ENCODE assay signal across 26 cellular contexts in the genomic region with DNA sequence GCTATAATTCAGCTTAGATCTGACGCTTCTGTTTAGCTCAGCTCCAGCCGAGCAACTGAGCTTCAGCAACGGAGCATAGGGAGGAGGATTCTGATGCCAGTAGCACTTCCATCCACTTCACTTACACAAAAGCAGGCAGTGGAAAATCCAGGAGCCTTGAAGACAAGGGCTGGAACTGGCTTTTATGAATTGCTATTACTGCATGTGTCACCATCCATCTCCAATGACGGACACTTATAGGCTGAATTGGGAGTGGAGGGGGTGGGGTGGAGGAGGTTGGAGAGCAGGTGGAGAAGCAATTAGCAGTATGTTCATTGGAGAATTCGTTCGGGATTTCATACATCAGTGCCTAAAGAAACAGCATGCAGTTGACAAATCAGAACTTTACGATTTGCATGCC.
DNase-seq lines count a peak whose midpoint lies in the region; ATAC-seq and TF ChIP-seq lines count a peak whose summit lies in the region.
"Had no signal": no experiment of that assay in that cellular context is flagged by ENCODE, and none has a peak within 500 bp of the region (broad histone marks: within the 10 kb centered on the region; RNA-seq: fewer than 3 reads in every experiment).

No MANE protein-coding gene starts in this region.

- H3K4me3 Mint-ChIP-seq in nephron progenitor cell = peak overlapping the region; percentile 82
- H3K4me3 Mint-ChIP-seq: activated T-cell treated with anti-CD3 and anti-CD28 coated beads, Interleukin-2, amount 50 U/mL, for 4 hours; CD14-positive monocyte; effector memory CD8-positive, alpha-beta T cell; naive thymus-derived CD8-positive, alpha-beta T cell; stimulated activated memory B cell treated with anti-CD40 and anti-IgM and Interleukin-4, amounts not matched to agents 10 μg/mL and 1 μg/mL and 100 μg/mL, for 72 hours had no signal

- ATAC-seq in GM21825 (IDR thresholded peaks at IDR 0.05; ENCODE audit: unreplicated experiment) = no peak
- ATAC-seq in GM18520 (IDR thresholded peaks at IDR 0.05; ENCODE audit: unreplicated experiment) = no peak
- ATAC-seq: activated T-cell treated with anti-CD3 and anti-CD28 coated beads, Interleukin-2, amount 50 U/mL, for 4 hours; effector memory CD8-positive, alpha-beta T cell; esophagus mucosa; HCT116; left ventricle myocardium superior; naive thymus-derived CD8-positive, alpha-beta T cell; right cardiac atrium; stimulated activated memory B cell treated with anti-CD40 and anti-IgM and Interleukin-4, amounts not matched to agents 10 μg/mL and 1 μg/mL and 100 μg/mL, for 72 hours had no signal

- no peaks in the 10 kb centered on the region for H3K27me3 Mint-ChIP-seq in nephron progenitor cell (ENCODE audit: low read depth, poor library complexity)
- H3K27me3 Mint-ChIP-seq: effector memory CD8-positive, alpha-beta T cell; naive thymus-derived CD8-positive, alpha-beta T cell; stimulated activated memory B cell treated with anti-CD40 and anti-IgM and Interleukin-4, amounts not matched to agents 10 μg/mL and 1 μg/mL and 100 μg/mL, for 72 hours had no signal

- DNase-seq in NCI-H1436 treated with DMSO at 0.1 percent for 48 hours (lab: John Stamatoyannopoulos, UW) (peak; percentile 9), NCI-H524 treated with DMSO at 0.1 percent for 48 hours (lab: John Stamatoyannopoulos, UW) (peak; percentile 76), nephron progenitor cell (peak; percentile 12), NCI-H1694 treated with DMSO at 0.1 percent for 48 hours (lab: John Stamatoyannopoulos, UW) (no peak)
- DNase-seq: activated CD4-positive, alpha-beta T cell treated with anti-CD3 and anti-CD28 coated beads for 48 hours; activated naive CD4-positive, alpha-beta T cell; activated T-cell treated with anti-CD3 and anti-CD28 coated beads, Interleukin-2, amount 50 U/mL, for 4 hours; brain microvascular endothelial cell; effector memory CD8-positive, alpha-beta T cell; foreskin melanocyte; Karpas-422; left ventricle myocardium superior; naive thymus-derived CD8-positive, alpha-beta T cell; NCI-H226; right cardiac atrium; stimulated activated CD4-positive, alpha-beta T cell treated with anti-CD3 and anti-CD28 coated beads, Interleukin-4, amount 100 ng/mL, for 1 hour had no signal

- TF ChIP-seq CTCF in HEK293 (tag by site-specific recombination; IDR thresholded peaks at IDR 0.05) (no peak), nephron progenitor cell (IDR thresholded peaks at IDR 0.05) (no peak)

- peaks cover 3% of the 10 kb centered on the region for H3K36me3 Mint-ChIP-seq in nephron progenitor cell (ENCODE audit: low read depth)
- H3K36me3 Mint-ChIP-seq: naive thymus-derived CD8-positive, alpha-beta T cell had no signal

- no peaks in the 10 kb centered on the region for H3K9me3 ChIP-seq in HEK293 (ENCODE audit: control insufficient read depth, insufficient read depth, low read depth, low read length)
- H3K9me3 ChIP-seq: vagina had no signal

- no peaks in the 10 kb centered on the region for H3K9me3 Mint-ChIP-seq in nephron progenitor cell
- H3K9me3 Mint-ChIP-seq: activated T-cell treated with anti-CD3 and anti-CD28 coated beads, Interleukin-2, amount 50 U/mL, for 4 hours; effector memory CD8-positive, alpha-beta T cell; stimulated activated memory B cell treated with anti-CD40 and anti-IgM and Interleukin-4, amounts not matched to agents 10 μg/mL and 1 μg/mL and 100 μg/mL, for 72 hours had no signal

- CTCF ChIA-PET in HEK293 (lab: Yijun Ruan, JAX) = interaction anchor here (0.6 kb wide), 1 partner anchor 511 kb away, joined by 4 read pairs; no protein-coding TSS in a partner anchor

- no peak overlapping the region for H3K4me3 ChIP-seq in HEK293 (ENCODE audit: low read depth, low read length)
- H3K4me3 ChIP-seq: SK-N-MC, vagina had no signal

- H3K36me3 ChIP-seq in HEK293 (ENCODE audit: control insufficient read depth in 2 of 2, insufficient read depth in 1 of 2, low read length in 2 of 2) = no peaks in the 10 kb centered on the region
- H3K36me3 ChIP-seq: brain microvascular endothelial cell, vagina had no signal

- POLR2A ChIA-PET in HEK293 (lab: Yijun Ruan, JAX) = no interaction called here

- peak overlapping the region; percentile 92 for H3K27ac Mint-ChIP-seq in nephron progenitor cell
- H3K27ac Mint-ChIP-seq: CD14-positive monocyte; effector memory CD8-positive, alpha-beta T cell; naive thymus-derived CD8-positive, alpha-beta T cell; stimulated activated memory B cell treated with anti-CD40 and anti-IgM and Interleukin-4, amounts not matched to agents 10 μg/mL and 1 μg/mL and 100 μg/mL, for 72 hours had no signal

- H3K4me1 ChIP-seq in HEK293 (ENCODE audit: control insufficient read depth, insufficient read depth, low read length) = peaks cover 3% of the 10 kb centered on the region
- H3K4me1 ChIP-seq: parathyroid adenoma, vagina had no signal

- peaks cover 74% of the 10 kb centered on the region for H3K4me1 Mint-ChIP-seq in nephron progenitor cell
- H3K4me1 Mint-ChIP-seq: CD14-positive monocyte had no signal

- no peak overlapping the region for H3K27ac ChIP-seq in HEK293 (ENCODE audit: extremely low read depth, low read depth, low read length)
- H3K27ac ChIP-seq: brain microvascular endothelial cell, parathyroid adenoma, SK-N-MC, vagina had no signal

TF ChIP-seq in HEK293, 187 proteins besides CTCF, POLR2A, EP300 and RAD21 (continues in another document):
- TF ChIP-seq, protein P1, sequence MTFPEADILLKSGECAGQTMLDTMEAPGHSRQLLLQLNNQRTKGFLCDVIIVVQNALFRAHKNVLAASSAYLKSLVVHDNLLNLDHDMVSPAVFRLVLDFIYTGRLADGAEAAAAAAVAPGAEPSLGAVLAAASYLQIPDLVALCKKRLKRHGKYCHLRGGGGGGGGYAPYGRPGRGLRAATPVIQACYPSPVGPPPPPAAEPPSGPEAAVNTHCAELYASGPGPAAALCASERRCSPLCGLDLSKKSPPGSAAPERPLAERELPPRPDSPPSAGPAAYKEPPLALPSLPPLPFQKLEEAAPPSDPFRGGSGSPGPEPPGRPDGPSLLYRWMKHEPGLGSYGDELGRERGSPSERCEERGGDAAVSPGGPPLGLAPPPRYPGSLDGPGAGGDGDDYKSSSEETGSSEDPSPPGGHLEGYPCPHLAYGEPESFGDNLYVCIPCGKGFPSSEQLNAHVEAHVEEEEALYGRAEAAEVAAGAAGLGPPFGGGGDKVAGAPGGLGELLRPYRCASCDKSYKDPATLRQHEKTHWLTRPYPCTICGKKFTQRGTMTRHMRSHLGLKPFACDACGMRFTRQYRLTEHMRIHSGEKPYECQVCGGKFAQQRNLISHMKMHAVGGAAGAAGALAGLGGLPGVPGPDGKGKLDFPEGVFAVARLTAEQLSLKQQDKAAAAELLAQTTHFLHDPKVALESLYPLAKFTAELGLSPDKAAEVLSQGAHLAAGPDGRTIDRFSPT (tag by site-specific recombination; IDR thresholded peaks at IDR 0.05) = no peak
- no peak for TF ChIP-seq ZNF24 (tag by site-specific recombination; IDR thresholded peaks at IDR 0.05)
- no peak for TF ChIP-seq ZNF292 (tag by site-specific recombination; IDR thresholded peaks at IDR 0.05; ENCODE audit: borderline replicate concordance, low read depth)
- TF ChIP-seq, protein P2, sequence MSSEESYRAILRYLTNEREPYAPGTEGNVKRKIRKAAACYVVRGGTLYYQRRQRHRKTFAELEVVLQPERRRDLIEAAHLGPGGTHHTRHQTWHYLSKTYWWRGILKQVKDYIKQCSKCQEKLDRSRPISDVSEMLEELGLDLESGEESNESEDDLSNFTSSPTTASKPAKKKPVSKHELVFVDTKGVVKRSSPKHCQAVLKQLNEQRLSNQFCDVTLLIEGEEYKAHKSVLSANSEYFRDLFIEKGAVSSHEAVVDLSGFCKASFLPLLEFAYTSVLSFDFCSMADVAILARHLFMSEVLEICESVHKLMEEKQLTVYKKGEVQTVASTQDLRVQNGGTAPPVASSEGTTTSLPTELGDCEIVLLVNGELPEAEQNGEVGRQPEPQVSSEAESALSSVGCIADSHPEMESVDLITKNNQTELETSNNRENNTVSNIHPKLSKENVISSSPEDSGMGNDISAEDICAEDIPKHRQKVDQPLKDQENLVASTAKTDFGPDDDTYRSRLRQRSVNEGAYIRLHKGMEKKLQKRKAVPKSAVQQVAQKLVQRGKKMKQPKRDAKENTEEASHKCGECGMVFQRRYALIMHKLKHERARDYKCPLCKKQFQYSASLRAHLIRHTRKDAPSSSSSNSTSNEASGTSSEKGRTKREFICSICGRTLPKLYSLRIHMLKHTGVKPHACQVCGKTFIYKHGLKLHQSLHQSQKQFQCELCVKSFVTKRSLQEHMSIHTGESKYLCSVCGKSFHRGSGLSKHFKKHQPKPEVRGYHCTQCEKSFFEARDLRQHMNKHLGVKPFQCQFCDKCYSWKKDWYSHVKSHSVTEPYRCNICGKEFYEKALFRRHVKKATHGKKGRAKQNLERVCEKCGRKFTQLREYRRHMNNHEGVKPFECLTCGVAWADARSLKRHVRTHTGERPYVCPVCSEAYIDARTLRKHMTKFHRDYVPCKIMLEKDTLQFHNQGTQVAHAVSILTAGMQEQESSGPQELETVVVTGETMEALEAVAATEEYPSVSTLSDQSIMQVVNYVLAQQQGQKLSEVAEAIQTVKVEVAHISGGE (tag by site-specific recombination; conservative IDR thresholded peaks at IDR 0.05; ENCODE audit: low read depth) = no peak
- no peak for TF ChIP-seq GLI2 (tag by site-specific recombination; IDR thresholded peaks at IDR 0.05; ENCODE audit: borderline replicate concordance, low read depth)
- no peak for TF ChIP-seq ZNF202 (tag by site-specific recombination; IDR thresholded peaks at IDR 0.05; ENCODE audit: borderline replicate concordance)
- TF ChIP-seq, protein P3, sequence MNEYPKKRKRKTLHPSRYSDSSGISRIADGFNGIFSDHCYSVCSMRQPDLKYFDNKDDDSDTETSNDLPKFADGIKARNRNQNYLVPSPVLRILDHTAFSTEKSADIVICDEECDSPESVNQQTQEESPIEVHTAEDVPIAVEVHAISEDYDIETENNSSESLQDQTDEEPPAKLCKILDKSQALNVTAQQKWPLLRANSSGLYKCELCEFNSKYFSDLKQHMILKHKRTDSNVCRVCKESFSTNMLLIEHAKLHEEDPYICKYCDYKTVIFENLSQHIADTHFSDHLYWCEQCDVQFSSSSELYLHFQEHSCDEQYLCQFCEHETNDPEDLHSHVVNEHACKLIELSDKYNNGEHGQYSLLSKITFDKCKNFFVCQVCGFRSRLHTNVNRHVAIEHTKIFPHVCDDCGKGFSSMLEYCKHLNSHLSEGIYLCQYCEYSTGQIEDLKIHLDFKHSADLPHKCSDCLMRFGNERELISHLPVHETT (tag by site-specific recombination; IDR thresholded peaks at IDR 0.05) = no peak
- no peak for TF ChIP-seq ZNF623 (tag by site-specific recombination; IDR thresholded peaks at IDR 0.05)
- peak; percentile 63 for TF ChIP-seq ZBTB17 (tag by site-specific recombination; IDR thresholded peaks at IDR 0.05)
- TF ChIP-seq ZNF248 (tag by site-specific recombination; IDR thresholded peaks at IDR 0.05) = no peak
- no peak for TF ChIP-seq ZSCAN16 (tag by site-specific recombination; IDR thresholded peaks at IDR 0.05)
- TF ChIP-seq ZNF600 (tag by site-specific recombination; IDR thresholded peaks at IDR 0.05) = 0 out of 2 replicates have a peak, but pooled peaks have one; percentile 41
- no peak for TF ChIP-seq REPIN1 (tag by site-specific recombination; IDR thresholded peaks at IDR 0.05; ENCODE audit: low read depth)
